Comparison of ENCODE assay signal across 20 cellular contexts in genomic region chr18:52465391-52465790, GRCh38.
DNase-seq lines count a peak whose midpoint lies in the region; ATAC-seq and TF ChIP-seq lines count a peak whose summit lies in the region.
"Had no signal": no experiment of that assay in that cellular context is flagged by ENCODE, and none has a peak within 500 bp of the region (broad histone marks: within the 10 kb centered on the region; RNA-seq: fewer than 3 reads in every experiment).

No MANE protein-coding gene starts in this region.

- peaks cover 7% of the 10 kb centered on the region for H3K36me3 Mint-ChIP-seq in neural progenitor cell
- H3K36me3 Mint-ChIP-seq: CD14-positive monocyte; CD4-positive, alpha-beta memory T cell had no signal

- no peaks in the 10 kb centered on the region for H3K79me2 ChIP-seq in neural progenitor cell (ENCODE audit: low read depth)

- H3K9me3 ChIP-seq in SJCRH30 (replicated peaks) (no peaks in the 10 kb centered on the region), neural progenitor cell (ENCODE audit: low read depth) (no peaks in the 10 kb centered on the region), A673 (ENCODE audit: low read depth, low read length, poor library complexity, severe bottlenecking) (no peaks in the 10 kb centered on the region), uterus (no peaks in the 10 kb centered on the region)
- H3K9me3 ChIP-seq: A549, BLaER1 had no signal

- peak overlapping the region; percentile 61 for H3K27ac Mint-ChIP-seq in neural progenitor cell
- H3K27ac Mint-ChIP-seq: CD14-positive monocyte; CD4-positive, alpha-beta memory T cell had no signal

- intact Hi-C loops in A673 (cut with micrococcal nuclease; ENCODE audit: unreplicated experiment) = no loop called here
- intact Hi-C loops in uterus (cut with DNase I; ENCODE audit: low total_unique reads) = no loop called here

- H3K4me3 Mint-ChIP-seq in neural progenitor cell = no peak overlapping the region
- H3K4me3 Mint-ChIP-seq: CD14-positive monocyte; CD4-positive, alpha-beta memory T cell had no signal

- peaks cover 27% of the 10 kb centered on the region for H3K4me1 Mint-ChIP-seq in neural progenitor cell
- H3K4me1 Mint-ChIP-seq: CD14-positive monocyte; CD4-positive, alpha-beta memory T cell had no signal

- TF ChIP-seq CTCF in neural progenitor cell (IDR thresholded peaks at IDR 0.05) = no peak
- TF ChIP-seq CTCF in A673 (conservative IDR thresholded peaks at IDR 0.05; ENCODE audit: low read depth, low read length) = no peak
- no peak for TF ChIP-seq CTCF in uterus (IDR thresholded peaks at IDR 0.05)

- DNase-seq in NCI-H146 (lab: John Stamatoyannopoulos, UW) (peak; percentile 22), NCI-H146 treated with DMSO at 0.1 percent for 48 hours (lab: John Stamatoyannopoulos, UW; ENCODE audit: unreplicated experiment) (no peak), SJCRH30 (peak; percentile 14 to 51), foreskin melanocyte (peak; percentile 13), neural progenitor cell (ENCODE audit: low spot score) (peak; percentile 19), A673 (ENCODE audit: low spot score) (no peak), uterus (no peak)
- DNase-seq: CD4-positive, alpha-beta memory T cell; DMS153; DMS79; GF-D8; GM23248; HCEC 1CT had no signal

- H3K27ac ChIP-seq in SJCRH30 (no peak overlapping the region), neural progenitor cell (no peak overlapping the region), A673 (ENCODE audit: low read depth, low read length, poor library complexity, severe bottlenecking) (no peak overlapping the region), uterus (no peak overlapping the region)
- H3K27ac ChIP-seq: 22Rv1, A549, BLaER1, GM23248, HL-60 had no signal

- H3K4me1 ChIP-seq in SJCRH30 (no peaks in the 10 kb centered on the region), neural progenitor cell (no peaks in the 10 kb centered on the region), A673 (ENCODE audit: insufficient read depth, low read length, poor library complexity, severe bottlenecking) (peaks cover 37% of the 10 kb centered on the region), uterus (no peaks in the 10 kb centered on the region)
- H3K4me1 ChIP-seq: A549, BLaER1 had no signal

- no peaks in the 10 kb centered on the region for H3K27me3 Mint-ChIP-seq in neural progenitor cell (ENCODE audit: insufficient read depth, low read depth)
- H3K27me3 Mint-ChIP-seq: CD4-positive, alpha-beta memory T cell had no signal

- H3F3A ChIP-seq in neural progenitor cell (ENCODE audit: low read depth) = no peaks in the 10 kb centered on the region

- CTCF ChIA-PET in A673 (lab: Charles Lee) = no interaction called here

- H3K36me3 ChIP-seq in SJCRH30 (no peaks in the 10 kb centered on the region), neural progenitor cell (no peaks in the 10 kb centered on the region), A673 (ENCODE audit: insufficient read depth, low read length, poor library complexity, severe bottlenecking) (no peaks in the 10 kb centered on the region), uterus (no peaks in the 10 kb centered on the region)
- H3K36me3 ChIP-seq: BLaER1 had no signal

- H3K27me3 ChIP-seq in SJCRH30 (no peaks in the 10 kb centered on the region), neural progenitor cell (peaks cover 5% of the 10 kb centered on the region), A673 (replicated peaks; ENCODE audit: insufficient read depth, low read depth, low read length, poor library complexity) (no peaks in the 10 kb centered on the region), uterus (no peaks in the 10 kb centered on the region)
- H3K27me3 ChIP-seq: BLaER1 had no signal

- no peak for TF ChIP-seq POLR2A in uterus (IDR thresholded peaks at IDR 0.05)

- H3K4me3 ChIP-seq in SJCRH30 = no peak overlapping the region
- H3K4me3 ChIP-seq in neural progenitor cell = no peak overlapping the region
- H3K4me3 ChIP-seq in A673 (ENCODE audit: low read depth, low read length, poor library complexity, severe bottlenecking) = no peak overlapping the region
- H3K4me3 ChIP-seq in uterus = no peak overlapping the region
- H3K4me3 ChIP-seq: A549, BLaER1, GM12878, GM23248 had no signal

- H3K9ac ChIP-seq in neural progenitor cell = no peak overlapping the region
- H3K9ac ChIP-seq: BLaER1, GM23248 had no signal

- peaks cover 4% of the 10 kb centered on the region for H3K9me3 Mint-ChIP-seq in neural progenitor cell

- no peak for ATAC-seq in GM21528 (IDR thresholded peaks at IDR 0.05; ENCODE audit: low FRiP score, unreplicated experiment)
- ATAC-seq: A549, GM12878 had no signal

- H2AFZ ChIP-seq in neural progenitor cell (replicated peaks) = no peak overlapping the region
- H2AFZ ChIP-seq: GM23248 had no signal

- POLR2A ChIA-PET in A673 (lab: Charles Lee; ENCODE audit: low non-redundant PET) = interaction anchor here (0.7 kb wide), 1 partner anchor 154 kb away, joined by 5 read pairs; no protein-coding TSS in a partner anchor

- no peaks in the 10 kb centered on the region for H4K20me1 ChIP-seq in neural progenitor cell (ENCODE audit: low read depth)
- H4K20me1 ChIP-seq: BLaER1 had no signal

- no TSS peak for BruUV-seq in A673 (replicated peaks; lab: Mats Ljungman, UMichigan)

- no peak overlapping the region for H3K4me2 ChIP-seq in neural progenitor cell
- H3K4me2 ChIP-seq: A549, BLaER1 had no signal

Comparison
In these comparisons a context has a peak if more than half of its experiments do, and no peak if none do; other contexts are left out.
1. DNase-seq: peak in NCI-H146 (single experiment), SJCRH30 (2 of 2), foreskin melanocyte (single experiment) and neural progenitor cell (single experiment); none in NCI-H146 treated with DMSO at 0.1 percent for 48 hours (single experiment), A673 (single experiment) and uterus (0 of 2).